Comparison of ENCODE assay signal across 13 cellular contexts in the genomic region with DNA sequence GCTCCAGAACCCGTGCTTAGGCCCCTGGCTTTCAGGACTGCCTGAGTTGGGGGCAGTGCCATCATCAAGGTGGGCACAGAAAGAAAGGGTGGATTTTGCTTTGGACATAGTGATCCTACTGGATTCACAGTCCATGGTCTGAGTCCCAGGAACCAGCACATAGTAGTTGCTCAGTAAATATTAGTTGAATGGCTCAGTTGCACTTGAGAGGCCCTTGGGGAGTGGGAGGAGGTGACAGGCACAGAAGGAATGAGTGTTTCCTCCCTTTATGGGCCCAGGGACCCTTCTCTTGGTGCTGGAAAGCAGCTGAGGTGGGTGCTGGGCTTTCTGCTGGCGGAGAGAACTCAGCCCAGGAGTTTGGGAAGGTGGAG. TPM values are rescaled to one million over a fixed set of nuclear protein-coding genes. Genes with fewer than 3 reads are reported as not detected.
DNase-seq lines count a peak whose midpoint lies in the region; ATAC-seq and TF ChIP-seq lines count a peak whose summit lies in the region.
"Had no signal": no experiment of that assay in that cellular context is flagged by ENCODE, and none has a peak within 500 bp of the region (broad histone marks: within the 10 kb centered on the region; RNA-seq: fewer than 3 reads in every experiment).

No MANE protein-coding gene starts in this region.

- H3K27me3 ChIP-seq in HUES6 (ENCODE audit: control insufficient read depth, insufficient read depth, low read length) (no peaks in the 10 kb centered on the region; the same call in 1 of the 2 replicates), gastroesophageal sphincter (no peaks in the 10 kb centered on the region), rectal smooth muscle tissue (ENCODE audit: control insufficient read depth, insufficient read depth, low read length) (no peaks in the 10 kb centered on the region), MG63 (no peaks in the 10 kb centered on the region)

- peaks cover 58% of the 10 kb centered on the region for H3K4me1 ChIP-seq in HUES6 (ENCODE audit: control insufficient read depth, insufficient read depth, low read length)
- H3K4me1 ChIP-seq in gastroesophageal sphincter = peaks cover 15 to 98% (median 70%) of the 10 kb centered on the region in 3 donors
- peaks cover 78% of the 10 kb centered on the region for H3K4me1 ChIP-seq in rectal smooth muscle tissue (ENCODE audit: control insufficient read depth, insufficient read depth, low read length)

- no peak for TF ChIP-seq CTCF in gastroesophageal sphincter (IDR thresholded peaks at IDR 0.05)

- 0 out of 2 replicates have a peak, but pooled peaks cover 2% of the 10 kb centered on the region for H3K36me3 ChIP-seq in HUES6 (ENCODE audit: control insufficient read depth, insufficient read depth, low read length)
- H3K36me3 ChIP-seq in gastroesophageal sphincter = no peaks in the 10 kb centered on the region
- no peaks in the 10 kb centered on the region for H3K36me3 ChIP-seq in rectal smooth muscle tissue (ENCODE audit: control insufficient read depth, insufficient read depth, low read length)
- peaks cover 19% of the 10 kb centered on the region for H3K36me3 ChIP-seq in MG63

- TF ChIP-seq EP300 in gastroesophageal sphincter (IDR thresholded peaks at IDR 0.05) = no peak

- ATAC-seq in GM18511 (IDR thresholded peaks at IDR 0.05; ENCODE audit: unreplicated experiment) (peak; percentile 12), gastroesophageal sphincter (no peak), HG03442 (IDR thresholded peaks at IDR 0.05; ENCODE audit: unreplicated experiment) (no peak), GM18520 (IDR thresholded peaks at IDR 0.05; ENCODE audit: unreplicated experiment) (no peak)

- no peak overlapping the region for H3K4me3 ChIP-seq in HUES6 (ENCODE audit: low read depth, low read length)
- no peak overlapping the region for H3K4me3 ChIP-seq in gastroesophageal sphincter
- no peak overlapping the region for H3K4me3 ChIP-seq in rectal smooth muscle tissue (ENCODE audit: low read length)
- H3K4me3 ChIP-seq in MG63 = no peak overlapping the region

- H3K9me3 ChIP-seq in HUES6 (ENCODE audit: control insufficient read depth, insufficient read depth, low read depth, low read length) (no peaks in the 10 kb centered on the region), gastroesophageal sphincter (no peaks in the 10 kb centered on the region), MG63 (no peaks in the 10 kb centered on the region)

- H3K27ac ChIP-seq in HUES6 (ENCODE audit: low read depth, low read length) (no peak overlapping the region), gastroesophageal sphincter (peak overlapping the region; percentile 67 to 99 (median 94)), rectal smooth muscle tissue (ENCODE audit: low read depth, low read length) (peak overlapping the region; percentile 79)

- 57 to 100% methylated on average over 1 to 2 of the region's 2 CpGs for WGBS in gastroesophageal sphincter (ENCODE audit: low coverage in 1 of 2), 2 donors

- DNase-seq in MG63 = no peak
- DNase-seq in activated T-cell treated with anti-CD3 and anti-CD28 coated beads, Interleukin-2, amount 50 U/mL, for 1 hour = no peak
- DNase-seq: activated CD4-positive, alpha-beta T cell treated with anti-CD3 and anti-CD28 coated beads for 48 hours; activated naive CD8-positive, alpha-beta T cell treated with anti-CD3 and anti-CD28 coated beads, Interleukin-2, amount 10 ng/mL, durations not matched to agents 7 days and 5 days; erythroblast; Kasumi-1; stimulated activated CD4-positive, alpha-beta T cell treated with anti-CD3 and anti-CD28 coated beads, Interleukin-12 subunit alpha, Interleukin-12 subunit beta, amount 100 ng/mL, for 4 hours had no signal

- H3K9ac ChIP-seq in HUES6 (ENCODE audit: low read length) (peak overlapping the region; percentile 42), rectal smooth muscle tissue (ENCODE audit: low read length) (no peak overlapping the region)

- no peak for TF ChIP-seq POLR2A in gastroesophageal sphincter (IDR thresholded peaks at IDR 0.05)

RNA-seq across cellular contexts. Expression of a gene that starts 16.6 kb away (rescaled TPM):
- 100 to 1,000 TPM in 1 of 4 donors, 10 to 100 TPM in 3; 52.5 to 169 (median 84.4) TPM for total RNA-seq in gastroesophageal sphincter
- total RNA-seq in MG63 (2014; rRNA removed; shearing (Covaris generic); ENCODE audit: low replicate concordance) = 4.7 and 10.9 TPM in 2 replicates
- total RNA-seq: activated naive CD8-positive, alpha-beta T cell treated with anti-CD3 and anti-CD28 coated beads, Interleukin-2, amount 10 ng/mL, durations not matched to agents 7 days and 5 days had no signal

RNA-seq across cellular contexts. Expression of a gene that starts 51.5 kb away (rescaled TPM):
- 1 to 10 TPM; 2.3 to 5.7 (median 3.5) TPM for total RNA-seq in gastroesophageal sphincter
- total RNA-seq in MG63 (2014; rRNA removed; shearing (Covaris generic); ENCODE audit: low replicate concordance) = 3.2 and 5.0 TPM in 2 replicates

RNA-seq across cellular contexts. Expression of a gene that starts 52.5 kb away (rescaled TPM):
- total RNA-seq in gastroesophageal sphincter = 1 to 10 TPM; 1.8 to 2.8 (median 2.3) TPM
- total RNA-seq in MG63 (2014; rRNA removed; shearing (Covaris generic); ENCODE audit: low replicate concordance) = 6.7 and 23.4 TPM in 2 replicates
